ENCODE assay signal across 1 cellular context in the genomic region with DNA sequence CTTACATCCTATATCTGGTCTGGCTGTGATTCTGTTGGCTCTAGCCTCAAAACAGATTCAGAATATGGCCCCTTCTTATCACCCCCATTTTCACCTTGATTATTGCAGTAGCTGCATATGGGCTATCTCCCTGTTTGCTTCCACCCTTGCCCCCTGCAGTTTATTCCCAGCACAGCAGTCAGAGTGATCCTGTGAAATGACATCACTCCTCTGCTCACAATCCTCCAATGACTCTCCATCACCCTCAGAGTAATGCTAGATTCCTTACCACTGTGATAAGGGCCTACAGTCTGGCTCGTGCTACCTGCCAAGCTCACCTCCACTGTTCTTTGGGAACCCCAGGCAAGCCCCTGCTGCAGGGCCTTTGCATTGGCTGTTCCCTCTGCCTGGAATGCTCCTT.
TF ChIP-seq lines count a peak whose summit lies in the region.

No MANE protein-coding gene starts in this region.

TF ChIP-seq in WTC11, 78 proteins besides CTCF, POLR2A, EP300 and RAD21 (continued from another document):
- TF ChIP-seq, protein P1, sequence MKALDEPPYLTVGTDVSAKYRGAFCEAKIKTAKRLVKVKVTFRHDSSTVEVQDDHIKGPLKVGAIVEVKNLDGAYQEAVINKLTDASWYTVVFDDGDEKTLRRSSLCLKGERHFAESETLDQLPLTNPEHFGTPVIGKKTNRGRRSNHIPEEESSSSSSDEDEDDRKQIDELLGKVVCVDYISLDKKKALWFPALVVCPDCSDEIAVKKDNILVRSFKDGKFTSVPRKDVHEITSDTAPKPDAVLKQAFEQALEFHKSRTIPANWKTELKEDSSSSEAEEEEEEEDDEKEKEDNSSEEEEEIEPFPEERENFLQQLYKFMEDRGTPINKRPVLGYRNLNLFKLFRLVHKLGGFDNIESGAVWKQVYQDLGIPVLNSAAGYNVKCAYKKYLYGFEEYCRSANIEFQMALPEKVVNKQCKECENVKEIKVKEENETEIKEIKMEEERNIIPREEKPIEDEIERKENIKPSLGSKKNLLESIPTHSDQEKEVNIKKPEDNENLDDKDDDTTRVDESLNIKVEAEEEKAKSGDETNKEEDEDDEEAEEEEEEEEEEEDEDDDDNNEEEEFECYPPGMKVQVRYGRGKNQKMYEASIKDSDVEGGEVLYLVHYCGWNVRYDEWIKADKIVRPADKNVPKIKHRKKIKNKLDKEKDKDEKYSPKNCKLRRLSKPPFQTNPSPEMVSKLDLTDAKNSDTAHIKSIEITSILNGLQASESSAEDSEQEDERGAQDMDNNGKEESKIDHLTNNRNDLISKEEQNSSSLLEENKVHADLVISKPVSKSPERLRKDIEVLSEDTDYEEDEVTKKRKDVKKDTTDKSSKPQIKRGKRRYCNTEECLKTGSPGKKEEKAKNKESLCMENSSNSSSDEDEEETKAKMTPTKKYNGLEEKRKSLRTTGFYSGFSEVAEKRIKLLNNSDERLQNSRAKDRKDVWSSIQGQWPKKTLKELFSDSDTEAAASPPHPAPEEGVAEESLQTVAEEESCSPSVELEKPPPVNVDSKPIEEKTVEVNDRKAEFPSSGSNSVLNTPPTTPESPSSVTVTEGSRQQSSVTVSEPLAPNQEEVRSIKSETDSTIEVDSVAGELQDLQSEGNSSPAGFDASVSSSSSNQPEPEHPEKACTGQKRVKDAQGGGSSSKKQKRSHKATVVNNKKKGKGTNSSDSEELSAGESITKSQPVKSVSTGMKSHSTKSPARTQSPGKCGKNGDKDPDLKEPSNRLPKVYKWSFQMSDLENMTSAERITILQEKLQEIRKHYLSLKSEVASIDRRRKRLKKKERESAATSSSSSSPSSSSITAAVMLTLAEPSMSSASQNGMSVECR (CRISPR knock-in tag; IDR thresholded peaks at IDR 0.05; ENCODE audit: borderline replicate concordance) = no peak
- TF ChIP-seq GABPB1 (CRISPR knock-in tag; IDR thresholded peaks at IDR 0.05) (no peak), ZNF138 (CRISPR knock-in tag; conservative IDR thresholded peaks at IDR 0.05) (no peak)
TF ChIP-seq in WTC11: peak in this region for 0.
